In genomic region chr1:183180634-183181056, GRCh38 we compare ENCODE assay signal across 9 cellular contexts. TPM values are rescaled to one million over a fixed set of nuclear protein-coding genes. Genes with fewer than 3 reads are reported as not detected.
DNase-seq lines count a peak whose midpoint lies in the region; ATAC-seq and TF ChIP-seq lines count a peak whose summit lies in the region.
"Had no signal": no experiment of that assay in that cellular context is flagged by ENCODE, and none has a peak within 500 bp of the region (broad histone marks: within the 10 kb centered on the region; RNA-seq: fewer than 3 reads in every experiment).

No MANE protein-coding gene starts in this region.

- no peaks in the 10 kb centered on the region for H3K9me3 ChIP-seq in T-helper 17 cell (ENCODE audit: control insufficient read depth, low read length, poor library complexity, severe bottlenecking)
- no peaks in the 10 kb centered on the region for H3K9me3 ChIP-seq in heart right ventricle
- no peaks in the 10 kb centered on the region for H3K9me3 ChIP-seq in stomach smooth muscle (ENCODE audit: control insufficient read depth in 2 of 2, low read length in 2 of 2)

- DNase-seq in GM10248 (ENCODE audit: extremely low spot score) (peak; percentile 51), HFFc6 (no peak), T-helper 17 cell (no peak), heart right ventricle (peak; percentile 29 to 71), DMS114 treated with DMSO at 0.1 percent for 48 hours (lab: John Stamatoyannopoulos, UW; ENCODE audit: unreplicated experiment) (no peak), NCI-H2171 treated with DMSO at 0.1 percent for 48 hours (lab: John Stamatoyannopoulos, UW) (no peak)
- DNase-seq in stimulated activated naive CD4-positive, alpha-beta T cell (lab: John Stamatoyannopoulos, UW), result no peak

- H3K4me3 Mint-ChIP-seq in HFFc6 (peak overlapping the region; percentile 44), T-helper 17 cell (no peak overlapping the region)

- H3K27me3 Mint-ChIP-seq in HFFc6 (ENCODE audit: insufficient read depth), result no peaks in the 10 kb centered on the region
- H3K27me3 Mint-ChIP-seq in T-helper 17 cell, result peaks cover 9% of the 10 kb centered on the region

- H3K9ac ChIP-seq in stomach smooth muscle (ENCODE audit: low read length in 2 of 2), result no peak overlapping the region
- H3K9ac ChIP-seq: KMS-11 had no signal

- H3K4me1 ChIP-seq in heart right ventricle, result peaks cover 0 to 36% (median 28%) of the 10 kb centered on the region in 9 donors
- H3K4me1 ChIP-seq in stomach smooth muscle (ENCODE audit: control insufficient read depth, insufficient read depth, low read length), result peaks cover 11% of the 10 kb centered on the region

- POLR2A ChIA-PET in GM10248 (lab: Yijun Ruan, JAX), result no interaction called here

- H3K36me3 ChIP-seq in heart right ventricle (no peaks in the 10 kb centered on the region), stomach smooth muscle (ENCODE audit: control insufficient read depth in 2 of 2, insufficient read depth in 2 of 2, low read length in 2 of 2) (no peaks in the 10 kb centered on the region)

- H3K27me3 ChIP-seq in heart right ventricle (peaks cover 0 to 1% (median 0%) of the 10 kb centered on the region in 7 donors), stomach smooth muscle (ENCODE audit: control insufficient read depth in 1 of 2, insufficient read depth in 2 of 2, low read length in 2 of 2) (no peaks in the 10 kb centered on the region)

- H3K27ac ChIP-seq in heart right ventricle, result peak overlapping the region; percentile 45 to 84 (median 77)
- peak overlapping the region; percentile 63 for H3K27ac ChIP-seq in stomach smooth muscle (ENCODE audit: low read length)
- H3K27ac ChIP-seq: KMS-11 had no signal

- 8 to 16% methylated on average over 3 of the region's 3 CpGs for WGBS in heart right ventricle, 2 donors

- H3K36me3 Mint-ChIP-seq in HFFc6 (ENCODE audit: low read depth) (no peaks in the 10 kb centered on the region), T-helper 17 cell (ENCODE audit: low read depth) (peaks cover 2% of the 10 kb centered on the region)

- H3K4me1 Mint-ChIP-seq in HFFc6 (ENCODE audit: low read depth), result peaks cover 25% of the 10 kb centered on the region
- no peaks in the 10 kb centered on the region for H3K4me1 Mint-ChIP-seq in T-helper 17 cell

- no peaks in the 10 kb centered on the region for H3K9me3 Mint-ChIP-seq in HFFc6

- CTCF ChIA-PET in GM10248 (lab: Yijun Ruan, JAX), result no interaction called here

- TF ChIP-seq CTCF in GM10248 (IDR thresholded peaks at IDR 0.05; ENCODE audit: control extremely low read depth, extremely low read depth, low read depth, missing control alignments) (no peak), HFFc6 (IDR thresholded peaks at IDR 0.05) (no peak), heart right ventricle (IDR thresholded peaks at IDR 0.05) (no peak)

- H3K27ac Mint-ChIP-seq in HFFc6, result peak overlapping the region; percentile 69
- H3K27ac Mint-ChIP-seq in T-helper 17 cell, result no peak overlapping the region

- peak; percentile 52 for ATAC-seq in T-helper 17 cell
- ATAC-seq in heart right ventricle, result peak; percentile 80 to 96 (median 92)

- H3K4me3 ChIP-seq in heart right ventricle, result peak overlapping the region in 1 of 10 donors; percentile 1
- no peak overlapping the region for H3K4me3 ChIP-seq in stomach smooth muscle (ENCODE audit: low read length in 2 of 2)

- intact Hi-C loops in heart right ventricle (cut with DNase I), result loop anchor here in 1 of 10 donors (5.0 kb wide), 1 partner anchor 47 kb away; no protein-coding TSS in a partner anchor

RNA-seq across cellular contexts. Expression of gene LAMC2, which starts 5.4 kb away (rescaled TPM):
- 1 to 10 TPM; 1.5 to 2.3 (median 1.7) TPM for total RNA-seq in HFFc6 (2021; fragmentation: NEBNext Ultra II Directional; extraction: Animal tissue kit (Norgen Biotek cat#: 25700))
- total RNA-seq in T-helper 17 cell (not detected), heart right ventricle (1 to 10 TPM in 6 of 10 donors, under 1 TPM in 4; 0.53 to 8.8 (median 1.6) TPM)
- polyA plus RNA-seq in heart right ventricle, result 1 to 10 TPM; 1.2 to 3.0 TPM

Comparison
In these comparisons a context has a peak if more than half of its experiments do, and no peak if none do; other contexts are left out.
1. DNase-seq: peak in GM10248 (single experiment) and heart right ventricle (2 of 2); none in HFFc6 (single experiment), T-helper 17 cell (0 of 3), stimulated activated naive CD4-positive, alpha-beta T cell (0 of 6), DMS114 treated with DMSO at 0.1 percent for 48 hours (single experiment) and NCI-H2171 treated with DMSO at 0.1 percent for 48 hours (single experiment).